In the genomic region with DNA sequence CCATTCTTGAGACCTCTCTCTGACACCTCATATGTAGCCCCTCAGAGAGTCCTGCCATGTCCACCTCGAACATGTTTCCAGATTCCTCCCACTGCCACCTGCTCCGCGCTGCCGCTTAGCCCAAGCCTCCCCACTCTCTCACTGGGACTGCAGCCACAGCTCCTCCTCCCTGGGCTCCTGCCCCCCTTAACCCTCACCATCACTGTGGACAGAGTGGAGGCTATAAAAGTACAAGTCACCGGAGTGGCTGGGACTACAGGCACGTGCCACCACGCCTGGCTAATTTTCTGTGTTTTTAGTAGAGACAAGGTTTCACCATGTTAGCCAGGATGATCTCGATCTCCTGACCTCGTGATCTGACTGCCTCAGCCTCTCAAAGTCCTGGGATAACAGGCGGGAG, we compare ENCODE assay signal across 14 cellular contexts.
A peak's percentile ranks its signal among the peaks of the same experiment; 100 is the strongest.
DNase-seq lines count a peak whose midpoint lies in the region; TF ChIP-seq lines count a peak whose summit lies in the region.
"Had no signal": no experiment of that assay in that cellular context is flagged by ENCODE, and none has a peak within 500 bp of the region (broad histone marks: within the 10 kb centered on the region; RNA-seq: fewer than 3 reads in every experiment).

No MANE protein-coding gene starts in this region.

- H3K79me2 ChIP-seq in neural progenitor cell (ENCODE audit: low read depth), result no peaks in the 10 kb centered on the region
- H3K79me2 ChIP-seq in smooth muscle cell (ENCODE audit: low read depth), result no peaks in the 10 kb centered on the region

- intact Hi-C loops in activated CD4-positive, alpha-beta T cell treated with anti-CD3 and anti-CD28 coated beads, Interleukin-2, amount 10 ng/mL, durations not matched to agents 24 days and 14 days (cut with micrococcal nuclease), result no loop called here

- no peak overlapping the region for H3K27ac ChIP-seq in neural progenitor cell
- H3K27ac ChIP-seq in smooth muscle cell (ENCODE audit: low read depth), result no peak overlapping the region
- H3K27ac ChIP-seq: BLaER1, RWPE1, SJSA1 had no signal

- peak; percentile 33 for DNase-seq in COR-L47 (lab: John Stamatoyannopoulos, UW)
- DNase-seq in Caki2 (ENCODE audit: low read depth), result peak; percentile 67
- DNase-seq in neural progenitor cell (ENCODE audit: low spot score), result no peak
- DNase-seq in smooth muscle cell (lab: John Stamatoyannopoulos, UW; ENCODE audit: unreplicated experiment), result no peak
- no peak for DNase-seq in Kasumi-1 (lab: John Stamatoyannopoulos, UW)
- DNase-seq in activated CD4-positive, alpha-beta T cell treated with anti-CD3 and anti-CD28 coated beads, Interleukin-2, amount 10 ng/mL, durations not matched to agents 24 days and 14 days, result no peak
- DNase-seq: CD8-positive, alpha-beta memory T cell; MM.1S; NCI-H2029 treated with DMSO at 0.1 percent for 48 hours had no signal

- WGBS in smooth muscle cell (ENCODE audit: low lambda C conversion rate), result 67% methylated on average over 10 of the region's 10 CpGs

- H4K20me1 ChIP-seq in neural progenitor cell (ENCODE audit: low read depth) (peaks cover 21% of the 10 kb centered on the region), smooth muscle cell (ENCODE audit: low read depth) (no peaks in the 10 kb centered on the region)
- H4K20me1 ChIP-seq: BLaER1 had no signal

- H3K9me3 Mint-ChIP-seq in brain, result peaks cover 0 to 2% (median 0%) of the 10 kb centered on the region in 5 experiments
- H3K9me3 Mint-ChIP-seq in neural progenitor cell, result no peaks in the 10 kb centered on the region
- H3K9me3 Mint-ChIP-seq in activated CD4-positive, alpha-beta T cell treated with anti-CD3 and anti-CD28 coated beads, Interleukin-2, amount 10 ng/mL, durations not matched to agents 24 days and 14 days, result no peaks in the 10 kb centered on the region
- H3K9me3 Mint-ChIP-seq: H9 had no signal

- H3K9ac ChIP-seq in neural progenitor cell (no peak overlapping the region), smooth muscle cell (ENCODE audit: low read depth) (no peak overlapping the region)
- H3K9ac ChIP-seq: BLaER1 had no signal

- H3F3A ChIP-seq in neural progenitor cell (ENCODE audit: low read depth) (peaks cover 7% of the 10 kb centered on the region), smooth muscle cell (ENCODE audit: low read depth) (no peaks in the 10 kb centered on the region)

- no peak overlapping the region for H3K4me2 ChIP-seq in neural progenitor cell
- H3K4me2 ChIP-seq in smooth muscle cell, result no peak overlapping the region
- H3K4me2 ChIP-seq: BLaER1 had no signal

- H3K4me1 ChIP-seq in neural progenitor cell (peaks cover 19% of the 10 kb centered on the region), smooth muscle cell (ENCODE audit: low read depth) (peaks cover 8% of the 10 kb centered on the region)

- no peaks in the 10 kb centered on the region for H3K9me3 ChIP-seq in neural progenitor cell (ENCODE audit: low read depth)
- H3K9me3 ChIP-seq in smooth muscle cell (replicated peaks; ENCODE audit: low read depth), result no peaks in the 10 kb centered on the region
- H3K9me3 ChIP-seq: BLaER1 had no signal

- in situ Hi-C loops in Caki2 (cut with HindIII; ENCODE audit: low pct_unique_long_range_greater_than_20kb, low sequenced_read_pairs), result no loop called here

- peak overlapping the region; percentile 71 to 86 (median 77) for H3K4me3 Mint-ChIP-seq in brain
- peak overlapping the region; percentile 86 for H3K4me3 Mint-ChIP-seq in neural progenitor cell
- H3K4me3 Mint-ChIP-seq in activated CD4-positive, alpha-beta T cell treated with anti-CD3 and anti-CD28 coated beads, Interleukin-2, amount 10 ng/mL, durations not matched to agents 24 days and 14 days, result no peak overlapping the region
- H3K4me3 Mint-ChIP-seq: CD8-positive, alpha-beta memory T cell had no signal

- H3K27ac Mint-ChIP-seq in brain (peak overlapping the region in 4 of 5 experiments; percentile 47 to 73 (median 69)), neural progenitor cell (no peak overlapping the region)
- H3K27ac Mint-ChIP-seq in activated CD4-positive, alpha-beta T cell treated with anti-CD3 and anti-CD28 coated beads, Interleukin-2, amount 10 ng/mL, durations not matched to agents 24 days and 14 days, result no peak overlapping the region
- H3K27ac Mint-ChIP-seq: CD8-positive, alpha-beta memory T cell; H9 had no signal

- H2AFZ ChIP-seq in neural progenitor cell (replicated peaks), result no peak overlapping the region
- H2AFZ ChIP-seq in smooth muscle cell (ENCODE audit: low read depth), result no peak overlapping the region

- H3K27me3 ChIP-seq in neural progenitor cell (peaks cover 100% of the 10 kb centered on the region), smooth muscle cell (ENCODE audit: low read depth) (peaks cover 78% of the 10 kb centered on the region)

- TF ChIP-seq CTCF in brain (conservative IDR thresholded peaks at IDR 0.05) (no peak), neural progenitor cell (IDR thresholded peaks at IDR 0.05) (no peak), smooth muscle cell (IDR thresholded peaks at IDR 0.05; ENCODE audit: borderline replicate concordance, insufficient read depth, poor library complexity, severe bottlenecking) (no peak)

- H3K27me3 Mint-ChIP-seq in brain (peaks cover 39% of the 10 kb centered on the region), neural progenitor cell (ENCODE audit: insufficient read depth, low read depth) (peaks cover 61% of the 10 kb centered on the region)
- H3K27me3 Mint-ChIP-seq in activated CD4-positive, alpha-beta T cell treated with anti-CD3 and anti-CD28 coated beads, Interleukin-2, amount 10 ng/mL, durations not matched to agents 24 days and 14 days, result peaks cover 51% of the 10 kb centered on the region

- H3K36me3 Mint-ChIP-seq in brain (no peaks in the 10 kb centered on the region), neural progenitor cell (no peaks in the 10 kb centered on the region)
- H3K36me3 Mint-ChIP-seq in activated CD4-positive, alpha-beta T cell treated with anti-CD3 and anti-CD28 coated beads, Interleukin-2, amount 10 ng/mL, durations not matched to agents 24 days and 14 days (ENCODE audit: low read depth), result no peaks in the 10 kb centered on the region
- H3K36me3 Mint-ChIP-seq: CD8-positive, alpha-beta memory T cell had no signal

- no peak overlapping the region for H3K4me3 ChIP-seq in neural progenitor cell
- no peak overlapping the region for H3K4me3 ChIP-seq in smooth muscle cell
- H3K4me3 ChIP-seq: BLaER1 had no signal

- no peaks in the 10 kb centered on the region for H3K36me3 ChIP-seq in neural progenitor cell
- no peaks in the 10 kb centered on the region for H3K36me3 ChIP-seq in smooth muscle cell (ENCODE audit: low read depth)
- H3K36me3 ChIP-seq: BLaER1, SJSA1 had no signal

- H3K4me1 Mint-ChIP-seq in brain (peaks cover 70% of the 10 kb centered on the region), neural progenitor cell (peaks cover 10% of the 10 kb centered on the region)
- peaks cover 6% of the 10 kb centered on the region for H3K4me1 Mint-ChIP-seq in activated CD4-positive, alpha-beta T cell treated with anti-CD3 and anti-CD28 coated beads, Interleukin-2, amount 10 ng/mL, durations not matched to agents 24 days and 14 days

Comparison
In these comparisons a context has a peak if more than half of its experiments do, and no peak if none do; other contexts are left out.
1. DNase-seq: peak in COR-L47 (single experiment) and Caki2 (single experiment); none in neural progenitor cell (single experiment), smooth muscle cell (single experiment), Kasumi-1 (0 of 2) and activated CD4-positive, alpha-beta T cell treated with anti-CD3 and anti-CD28 coated beads, Interleukin-2, amount 10 ng/mL, durations not matched to agents 24 days and 14 days (single experiment).
2. H3K27ac Mint-ChIP-seq: peak in brain (4 of 5); none in neural progenitor cell (single experiment) and activated CD4-positive, alpha-beta T cell treated with anti-CD3 and anti-CD28 coated beads, Interleukin-2, amount 10 ng/mL, durations not matched to agents 24 days and 14 days (single experiment).